In genomic region chr5:31211098-31211497, GRCh38 we compare ENCODE assay signal across 23 cellular contexts. TPM values are rescaled to one million over a fixed set of nuclear protein-coding genes. Genes with fewer than 3 reads are reported as not detected.
"Had no signal": no experiment of that assay in that cellular context is flagged by ENCODE, and none has a peak within 500 bp of the region (broad histone marks: within the 10 kb centered on the region; RNA-seq: fewer than 3 reads in every experiment).

No MANE protein-coding gene starts in this region.

- ATAC-seq: HepG2, K562 had no signal

- H3K4me3 ChIP-seq: K562 had no signal

- H3K27ac ChIP-seq: KMS-11 had no signal

- H3K9me3 ChIP-seq: SK-N-SH had no signal

- DNase-seq: Kasumi-1, MM.1S, NCI-H1092 treated with DMSO at 0.1 percent for 48 hours, NCI-H1436, NCI-H187, NCI-H2029, NCI-H2081 treated with DMSO at 0.1 percent for 48 hours, NCI-H2171, NCI-H226, NCI-H446, NCI-H510A, NCI-H524 treated with DMSO at 0.1 percent for 48 hours, NCI-H69, NCI-H774, RPMI8226, SHP77, SK-N-SH, SW 1271 had no signal

RNA-seq across cellular contexts. Expression of gene CDH6, which starts 17.6 kb away (rescaled TPM):
- total RNA-seq: HepG2, HT1080, K562, SK-MEL-5 had no signal
